In the genomic region with DNA sequence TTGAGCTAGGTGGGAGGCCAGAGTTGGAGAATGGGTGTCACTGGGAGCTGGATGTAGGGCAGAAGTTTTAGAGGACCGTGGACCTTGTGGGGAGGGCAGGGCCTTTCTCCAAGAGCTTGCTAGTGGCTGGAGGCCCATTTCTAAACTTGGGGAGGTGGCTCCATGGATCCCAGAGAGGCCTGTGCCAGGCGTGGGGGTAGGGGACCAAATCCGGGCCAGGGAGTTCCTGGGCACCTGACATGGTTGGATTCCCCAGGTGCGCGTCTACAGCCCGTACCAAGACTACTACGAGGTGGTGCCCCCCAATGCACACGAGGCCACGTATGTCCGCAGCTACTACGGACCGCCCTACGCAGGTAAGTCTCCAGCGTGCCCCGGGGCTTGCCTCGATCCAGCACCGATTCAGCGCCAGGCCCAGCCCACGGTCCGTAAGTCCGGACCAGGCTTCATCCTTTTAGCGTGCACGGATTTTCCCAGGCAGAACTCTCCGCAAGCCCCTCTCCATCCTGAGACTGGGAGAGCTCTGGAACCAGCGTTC, we compare ENCODE assay signal across 1 cellular context.
TF ChIP-seq lines count a peak whose summit lies in the region.

No MANE protein-coding gene starts in this region.

TF ChIP-seq in HCT116, 20 proteins besides CTCF, POLR2A, EP300 and RAD21:
- TF ChIP-seq CEBPB (IDR thresholded peaks at IDR 0.05; ENCODE audit: low read depth) (no peak), ELF1 (IDR thresholded peaks at IDR 0.05; ENCODE audit: borderline replicate concordance, low read depth) (no peak), EZH2phosphoT487 (IDR thresholded peaks at IDR 0.05; ENCODE audit: borderline replicate concordance) (no peak), TCF7L2 (IDR thresholded peaks at IDR 0.05; ENCODE audit: borderline replicate concordance, extremely low read depth, insufficient read depth, insufficient read length) (no peak), JUND (IDR thresholded peaks at IDR 0.05) (no peak), SIN3A (IDR thresholded peaks at IDR 0.05; ENCODE audit: low read depth) (no peak)
